Comparison of ENCODE assay signal across 1 cellular context in genomic region chr2:8119782-8120551, GRCh38.
TF ChIP-seq lines count a peak whose summit lies in the region.

No MANE protein-coding gene starts in this region.

TF ChIP-seq in liver, 16 proteins besides CTCF, POLR2A, EP300 and RAD21 (continued from another document):
- peak; percentile 91 for TF ChIP-seq REST (IDR thresholded peaks at IDR 0.05)
- peak; percentile 76 for TF ChIP-seq SP1 (IDR thresholded peaks at IDR 0.05)
- peak; percentile 53 for TF ChIP-seq FOXA1 (IDR thresholded peaks at IDR 0.05)
- TF ChIP-seq NR2F2 (IDR thresholded peaks at IDR 0.05): no peak
